ENCODE assay signal across 9 cellular contexts in genomic region chr9:35618854-35619799, GRCh38. TPM values are rescaled to one million over a fixed set of nuclear protein-coding genes. Genes with fewer than 3 reads are reported as not detected.
DNase-seq lines count a peak whose midpoint lies in the region; ATAC-seq and TF ChIP-seq lines count a peak whose summit lies in the region.
"Had no signal": no experiment of that assay in that cellular context is flagged by ENCODE, and none has a peak within 500 bp of the region (broad histone marks: within the 10 kb centered on the region; RNA-seq: fewer than 3 reads in every experiment).

No MANE protein-coding gene starts in this region.

- CTCF ChIA-PET in T-cell (lab: Charles Lee), result interaction anchor here (0.6 to 1.5 kb wide), 6 partner anchors 20 to 193 kb away, joined by 3 to 6 read pairs (median 4); partner anchors contain the start of genes CCDC107 (in 1 of the 2), RMRP (in 1 of the 2) and SPAG8 (in 1 of the 2)

- no peak for TF ChIP-seq CTCF in mucosa of descending colon (IDR thresholded peaks at IDR 0.05)

- H3K4me3 ChIP-seq in mucosa of descending colon, result no peak overlapping the region

- ATAC-seq in GM18868 (IDR thresholded peaks at IDR 0.05; ENCODE audit: unreplicated experiment), result peak; percentile 62
- peak; percentile 38 for ATAC-seq in HG02840 (IDR thresholded peaks at IDR 0.05; ENCODE audit: low FRiP score, unreplicated experiment)
- ATAC-seq in T-cell (replicated peaks in 1 of 4), result peak; percentile 14 to 52 (median 39)
- ATAC-seq in mucosa of descending colon, result peak; percentile 64

- H3K9me3 Mint-ChIP-seq in T-cell, result no peaks in the 10 kb centered on the region

- H3K4me3 Mint-ChIP-seq in T-cell, result peak overlapping the region in 1 of 3 donors; percentile 88

- no peaks in the 10 kb centered on the region for H3K27me3 Mint-ChIP-seq in T-cell

- peaks cover 3% of the 10 kb centered on the region for H3K4me1 ChIP-seq in mucosa of descending colon (ENCODE audit: low read depth)

- peak overlapping the region; percentile 87 to 89 for H3K27ac Mint-ChIP-seq in T-cell

- no peaks in the 10 kb centered on the region for H3K36me3 Mint-ChIP-seq in T-cell

- DNase-seq in T-cell (peak in 26 of 34 experiments; percentile 20 to 71 (median 40)), mucosa of descending colon (peak in 2 of 3 donors; percentile 44 to 83), NCI-H1092 (lab: John Stamatoyannopoulos, UW) (no peak), NCI-H2029 treated with DMSO at 0.1 percent for 48 hours (lab: John Stamatoyannopoulos, UW) (no peak), NCI-H1694 treated with DMSO at 0.1 percent for 48 hours (lab: John Stamatoyannopoulos, UW) (no peak), EL (no peak)

- POLR2A ChIA-PET in T-cell (lab: Charles Lee), result interaction anchor here in 1 of 2 donors (0.8 kb wide), 1 partner anchor 88 kb away, joined by 6 read pairs; no protein-coding TSS in a partner anchor

- H3K4me1 Mint-ChIP-seq in T-cell, result peaks cover 40 to 53% (median 40%) of the 10 kb centered on the region in 3 donors

- no peaks in the 10 kb centered on the region for H3K36me3 ChIP-seq in mucosa of descending colon (ENCODE audit: low read depth)

- H3K9me3 ChIP-seq in mucosa of descending colon, result no peaks in the 10 kb centered on the region

- intact Hi-C loops in mucosa of descending colon (cut with DNase I, micrococcal nuclease), result no loop called here

RNA-seq across cellular contexts. Expression of gene CD72, which starts 0.9 kb away (rescaled TPM):
- total RNA-seq in T-cell (1 to 10 TPM; 2.5 to 9.2 (median 4.9) TPM), mucosa of descending colon (1 to 10 TPM; 1.6 to 3.0 (median 1.6) TPM)

RNA-seq across cellular contexts. Expression of gene TESK1, which starts 14.1 kb away (rescaled TPM):
- total RNA-seq in T-cell, result 10 to 100 TPM; 24.2 to 56.1 (median 47.6) TPM
- 10 to 100 TPM; 35.8 to 71.9 (median 41.8) TPM for total RNA-seq in mucosa of descending colon

RNA-seq across cellular contexts. Expression of gene SIT1, which starts 31.6 kb away (rescaled TPM):
- total RNA-seq in T-cell (10 to 100 TPM; 34.9 to 57.1 (median 51.9) TPM), mucosa of descending colon (1 to 10 TPM; 1.2 to 3.3 (median 1.9) TPM)
- total RNA-seq: RPMI7951 had no signal

RNA-seq across cellular contexts. Expression of gene RMRP, which starts 38.7 kb away (rescaled TPM):
- total RNA-seq in T-cell, result over 10,000 TPM; 10,537 to 37,987 (median 30,491) TPM
- over 10,000 TPM in 2 of 3 donors, 1,000 to 10,000 TPM in 1; 9,213 to 30,268 (median 19,463) TPM for total RNA-seq in mucosa of descending colon

RNA-seq across cellular contexts. Expression of gene CCDC107, which starts 39.0 kb away (rescaled TPM):
- total RNA-seq in T-cell (10 to 100 TPM; 17.7 to 29.8 (median 27.5) TPM), mucosa of descending colon (10 to 100 TPM; 25.2 to 55.8 (median 35.8) TPM)

Comparison
In these comparisons a context has a peak if more than half of its experiments do, and no peak if none do; other contexts are left out.
1. DNase-seq: peak in T-cell (26 of 34) and mucosa of descending colon (2 of 3); none in NCI-H1092 (single experiment), NCI-H2029 treated with DMSO at 0.1 percent for 48 hours (single experiment), NCI-H1694 treated with DMSO at 0.1 percent for 48 hours (single experiment) and EL (single experiment).
2. RNA of gene SIT1, which starts 31.6 kb away (total RNA-seq): 34.9 to 57.1 TPM in T-cell; 1.2 to 3.3 TPM in mucosa of descending colon; every median in the first group is over 4 times any median in the second.
3. Peak in every context shown above with its lines, with median percentiles within 50 percentile points of each other: ATAC-seq.